In genomic region chr22:29022101-29022817, GRCh38 we compare ENCODE assay signal across 1 cellular context.
TF ChIP-seq lines count a peak whose summit lies in the region.

No MANE protein-coding gene starts in this region.

TF ChIP-seq in HepG2, 621 proteins besides CTCF, POLR2A, EP300 and RAD21 (continued from another document and continues in another):
- TF ChIP-seq PAXIP1 (CRISPR knock-in tag; conservative IDR thresholded peaks at IDR 0.05) (peak; percentile 86), ZSCAN29 (CRISPR knock-in tag; conservative IDR thresholded peaks at IDR 0.05) (peak; percentile 64; the same call in 1 of the 2 replicates), PAX8 (CRISPR knock-in tag; IDR thresholded peaks at IDR 0.05; ENCODE audit: borderline replicate concordance) (no peak), ZNF274 (CRISPR knock-in tag; IDR thresholded peaks at IDR 0.05) (no peak), RCOR2 (CRISPR knock-in tag; IDR thresholded peaks at IDR 0.05) (0 out of 2 replicates have a peak, but pooled peaks have one; percentile 9), TFE3 (CRISPR knock-in tag; IDR thresholded peaks at IDR 0.05) (0 out of 2 replicates have a peak, but pooled peaks have one; percentile 36), RXRB (CRISPR knock-in tag; IDR thresholded peaks at IDR 0.05; ENCODE audit: borderline replicate concordance) (peak; percentile 40; the same call in 1 of the 2 replicates), ZNF777 (CRISPR knock-in tag; IDR thresholded peaks at IDR 0.05) (no peak), HMG20A (CRISPR knock-in tag; IDR thresholded peaks at IDR 0.05; ENCODE audit: borderline replicate concordance) (peak; percentile 60; the same call in 1 of the 2 replicates), CREB1 (IDR thresholded peaks at IDR 0.05) (no peak), CREB1 (CRISPR knock-in tag; IDR thresholded peaks at IDR 0.05) (peak; percentile 53; the same call in 1 of the 2 replicates), ZNF646 (CRISPR knock-in tag; IDR thresholded peaks at IDR 0.05) (0 out of 2 replicates have a peak, but pooled peaks have one; percentile 0), MEIS1 (CRISPR knock-in tag; IDR thresholded peaks at IDR 0.05; ENCODE audit: borderline replicate concordance) (peak; percentile 59; the same call in 1 of the 2 replicates), SAP130 (CRISPR knock-in tag; IDR thresholded peaks at IDR 0.05; ENCODE audit: low read depth) (peak; percentile 80), NFIC (IDR thresholded peaks at IDR 0.05; ENCODE audit: low read length) (0 out of 2 replicates have a peak, but pooled peaks have one; percentile 30), DRAP1 (CRISPR knock-in tag; IDR thresholded peaks at IDR 0.05) (peak; percentile 83), NR2F2 (IDR thresholded peaks at IDR 0.05; ENCODE audit: borderline replicate concordance, low read depth) (peak; percentile 58; the same call in 1 of the 2 replicates), HINFP (CRISPR knock-in tag; IDR thresholded peaks at IDR 0.05; ENCODE audit: low read depth) (0 out of 2 replicates have a peak, but pooled peaks have one; percentile 46), CREM (IDR thresholded peaks at IDR 0.05) (peak; percentile 51; the same call in 1 of the 2 replicates), CREM (CRISPR knock-in tag; IDR thresholded peaks at IDR 0.05) (no peak), NR2C2 (CRISPR knock-in tag; IDR thresholded peaks at IDR 0.05; ENCODE audit: borderline replicate concordance) (peak; percentile 62; the same call in 1 of the 2 replicates), HNF1A (IDR thresholded peaks at IDR 0.05; ENCODE audit: low read depth) (peak; percentile 96), HNF1A (CRISPR knock-in tag; IDR thresholded peaks at IDR 0.05; ENCODE audit: borderline replicate concordance) (peak; percentile 97), HNF4A (CRISPR knock-in tag; IDR thresholded peaks at IDR 0.05) (no peak), ZNF761 (CRISPR knock-in tag; conservative IDR thresholded peaks at IDR 0.05) (0 out of 2 replicates have a peak, but pooled peaks have one; percentile 29), ZMAT3 (CRISPR knock-in tag; conservative IDR thresholded peaks at IDR 0.05) (no peak), ZNF543 (CRISPR knock-in tag; IDR thresholded peaks at IDR 0.05) (0 out of 2 replicates have a peak, but pooled peaks have one; percentile 25), HDAC1 (CRISPR knock-in tag; IDR thresholded peaks at IDR 0.05) (peak; percentile 53), AHDC1 (CRISPR knock-in tag; IDR thresholded peaks at IDR 0.05; ENCODE audit: borderline replicate concordance) (peak; percentile 44; the same call in 1 of the 2 replicates), ASH2L (IDR thresholded peaks at IDR 0.05; ENCODE audit: insufficient read length, low read depth, low read length) (peak; percentile 80), NCOA2 (CRISPR knock-in tag; IDR thresholded peaks at IDR 0.05) (peak; percentile 52), ZNF12 (CRISPR knock-in tag; IDR thresholded peaks at IDR 0.05) (peak; percentile 27; the same call in 1 of the 2 replicates), RBFOX2 (IDR thresholded peaks at IDR 0.05; ENCODE audit: low read depth, low read length) (peak; percentile 53; the same call in 1 of the 2 replicates)
